23 cellular contexts compared by ENCODE assay signal in genomic region chr2:106336740-106337139, GRCh38.
A peak's percentile ranks its signal among the peaks of the same experiment; 100 is the strongest.
DNase-seq lines count a peak whose midpoint lies in the region; ATAC-seq, FAIRE-seq and TF ChIP-seq lines count a peak whose summit lies in the region.
"Had no signal": no experiment of that assay in that cellular context is flagged by ENCODE, and none has a peak within 500 bp of the region (broad histone marks: within the 10 kb centered on the region; RNA-seq: fewer than 3 reads in every experiment).

No MANE protein-coding gene starts in this region.

- H3K4me3 ChIP-seq in left ventricle myocardium inferior, result no peak overlapping the region
- no peak overlapping the region for H3K4me3 ChIP-seq in right cardiac atrium (ENCODE audit: low read length)
- H3K4me3 ChIP-seq: MG63 had no signal

- 70% methylated on average over 2 of the region's 2 CpGs for WGBS in right cardiac atrium

- intact Hi-C loops in left ventricle myocardium inferior (cut with micrococcal nuclease) (no loop called here), right cardiac atrium (cut with DNase I) (no loop called here)

- H3K27me3 ChIP-seq in left ventricle myocardium inferior (ENCODE audit: low read depth) (no peaks in the 10 kb centered on the region), right cardiac atrium (ENCODE audit: control insufficient read depth, insufficient read depth) (no peaks in the 10 kb centered on the region)
- H3K27me3 ChIP-seq: MG63 had no signal

- peak overlapping the region; percentile 79 for H3K27ac ChIP-seq in left ventricle myocardium inferior (replicated peaks)
- no peak overlapping the region for H3K27ac ChIP-seq in right cardiac atrium (ENCODE audit: low read length)

- peaks cover 17% of the 10 kb centered on the region for H3K4me1 ChIP-seq in left ventricle myocardium inferior
- no peaks in the 10 kb centered on the region for H3K4me1 ChIP-seq in right cardiac atrium (ENCODE audit: control insufficient read depth, insufficient read depth, low read length)

- no peak for TF ChIP-seq CTCF in left ventricle myocardium inferior (IDR thresholded peaks at IDR 0.05; ENCODE audit: borderline replicate concordance)

- no peaks in the 10 kb centered on the region for H3K9me3 ChIP-seq in left ventricle myocardium inferior (replicated peaks)
- no peaks in the 10 kb centered on the region for H3K9me3 ChIP-seq in right cardiac atrium (ENCODE audit: control insufficient read depth, low read length)
- H3K9me3 ChIP-seq: MG63 had no signal

- DNase-seq in NCI-H1694 (lab: John Stamatoyannopoulos, UW) (peak; percentile 26), NCI-H1694 treated with DMSO at 0.1 percent for 48 hours (lab: John Stamatoyannopoulos, UW) (no peak), left ventricle myocardium inferior (no peak), right cardiac atrium (no peak), NCI-H69 (lab: John Stamatoyannopoulos, UW) (peak; percentile 36), urothelium cell line (ENCODE audit: low spot score) (no peak), DMS53 (lab: John Stamatoyannopoulos, UW) (no peak), NOMO-1 (lab: John Stamatoyannopoulos, UW; ENCODE audit: unreplicated experiment in 2 of 2) (no peak)
- DNase-seq: 8988T; AML-193; C1 segment of cervical spinal cord; Calu3; CD8-positive, alpha-beta T cell; Karpas-422; MG63; NCI-H1436; NCI-H2171; NCI-H446 treated with DMSO at 0.1 percent for 48 hours; OCI-M1; SHP77 had no signal

- peak; percentile 85 for FAIRE-seq in urothelium cell line (lab: Jason Lieb, UNC)
- FAIRE-seq: H1, RCC 7860 had no signal

- ATAC-seq in right cardiac atrium, result no peak
- ATAC-seq: CD8-positive, alpha-beta T cell; HCT116 had no signal

- H3K36me3 ChIP-seq in left ventricle myocardium inferior, result no peaks in the 10 kb centered on the region
- H3K36me3 ChIP-seq: MG63 had no signal

Comparison
In these comparisons a context has a peak if more than half of its experiments do, and no peak if none do; other contexts are left out.
1. DNase-seq: peak in NCI-H1694 (single experiment) and NCI-H69 (single experiment); none in NCI-H1694 treated with DMSO at 0.1 percent for 48 hours (single experiment), left ventricle myocardium inferior (single experiment), right cardiac atrium (0 of 3), urothelium cell line (single experiment), DMS53 (single experiment) and NOMO-1 (0 of 2).